8 cellular contexts compared by ENCODE assay signal in the genomic region with DNA sequence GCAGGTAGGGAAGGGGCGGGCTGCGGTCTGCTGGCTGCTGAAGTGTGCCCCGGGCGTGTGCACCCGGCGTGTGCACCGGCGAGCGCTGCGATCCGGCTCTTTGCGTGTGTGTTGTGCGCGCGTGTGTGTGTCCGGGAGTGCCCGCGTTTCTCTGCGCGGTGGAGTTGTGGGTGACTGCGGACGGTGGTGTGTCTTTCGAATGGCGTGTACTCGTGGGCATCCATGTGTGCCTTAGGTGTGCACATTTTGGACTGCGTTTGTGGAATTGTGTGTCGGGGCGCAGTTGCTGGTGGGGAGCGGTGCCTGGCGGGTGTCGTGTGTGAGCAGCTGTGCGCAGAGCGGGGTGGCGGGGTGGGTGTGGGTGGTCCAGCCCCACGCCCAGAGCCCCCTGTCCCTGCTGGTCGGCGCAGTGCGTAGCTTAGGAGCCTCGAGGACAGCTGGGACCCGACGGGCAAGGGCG. TPM values are rescaled to one million over a fixed set of nuclear protein-coding genes. Genes with fewer than 3 reads are reported as not detected.
DNase-seq lines count a peak whose midpoint lies in the region; ATAC-seq and TF ChIP-seq lines count a peak whose summit lies in the region.

No MANE protein-coding gene starts in this region.

- CTCF ChIA-PET in AG04450 (lab: Charles Lee), result interaction anchor here (0.5 to 1.6 kb wide), 4 partner anchors 106 to 1174 kb away, joined by 3 to 9 read pairs (median 4); no protein-coding TSS in a partner anchor

- POLR2A ChIA-PET in AG04450 (lab: Yijun Ruan, JAX), result interaction anchor here (0.5 to 1.7 kb wide), 5 partner anchors 11 to 184 kb away, joined by 3 to 8 read pairs (median 3); no protein-coding TSS in a partner anchor

- no peaks in the 10 kb centered on the region; the same call in 1 of the 2 replicates for H3K9me3 ChIP-seq in AG04450 (ENCODE audit: control insufficient read depth, insufficient read depth, low read length)
- peaks cover 7% of the 10 kb centered on the region; the same call in 1 of the 2 replicates for H3K9me3 ChIP-seq in OCI-LY1 (ENCODE audit: low read length)
- H3K9me3 ChIP-seq in breast epithelium, result no peaks in the 10 kb centered on the region
- H3K9me3 ChIP-seq in lung (ENCODE audit: control insufficient read depth in 2 of 2, insufficient read depth in 1 of 2, low read length in 1 of 2), result no peaks in the 10 kb centered on the region
- peaks cover 0 to 4% (median 0%) of the 10 kb centered on the region in 4 donors for H3K9me3 ChIP-seq in tibial nerve

- intact Hi-C loops in breast epithelium (cut with DNase I; ENCODE audit: low total_unique reads), result no loop called here

- H3K27me3 ChIP-seq in AG04450 (ENCODE audit: control insufficient read depth, insufficient read depth, low read length), result no peaks in the 10 kb centered on the region
- no peaks in the 10 kb centered on the region; the same call in 1 of the 2 replicates for H3K27me3 ChIP-seq in OCI-LY1 (ENCODE audit: insufficient read depth, low read length)
- H3K27me3 ChIP-seq in breast epithelium, result no peaks in the 10 kb centered on the region
- H3K27me3 ChIP-seq in lung (ENCODE audit: control insufficient read depth, insufficient read depth), result no peaks in the 10 kb centered on the region
- H3K27me3 ChIP-seq in tibial nerve, result no peaks in the 10 kb centered on the region

- no peak for DNase-seq in AG04450 (ENCODE audit: low read depth, low spot score)
- no peak for DNase-seq in breast epithelium (ENCODE audit: low spot score in 2 of 2)
- DNase-seq in lung (ENCODE audit: low spot score), result no peak
- DNase-seq in tibial nerve (ENCODE audit: low spot score in 2 of 2), result peak in 1 of 2 donors; percentile 26
- no peak for DNase-seq in superior temporal gyrus (ENCODE audit: extremely low spot score)

- no peak for TF ChIP-seq CTCF in AG04450 (IDR thresholded peaks at IDR 0.05; ENCODE audit: low read depth, low read length)
- TF ChIP-seq CTCF in OCI-LY1 (IDR thresholded peaks at IDR 0.05; ENCODE audit: low read length), result no peak
- no peak for TF ChIP-seq CTCF in breast epithelium (IDR thresholded peaks at IDR 0.05)
- no peak for TF ChIP-seq CTCF in lung (IDR thresholded peaks at IDR 0.05; ENCODE audit: control extremely low read depth, extremely low read depth)
- no peak for TF ChIP-seq CTCF in tibial nerve (IDR thresholded peaks at IDR 0.05)

- no peaks in the 10 kb centered on the region for H3K9me2 ChIP-seq in OCI-LY1 (ENCODE audit: low read depth, low read length)

- H3K4me2 ChIP-seq in OCI-LY1 (ENCODE audit: low read length), result peak overlapping the region; percentile 82

- H3K4me3 ChIP-seq in AG04450 (ENCODE audit: low read depth, low read length) (peak overlapping the region; percentile 89), OCI-LY1 (ENCODE audit: low read depth, low read length, poor library complexity, severe bottlenecking) (peak overlapping the region; percentile 67), breast epithelium (peak overlapping the region; percentile 68 to 94 (median 71)), lung (peak overlapping the region; percentile 96), tibial nerve (peak overlapping the region; percentile 56 to 96 (median 79))

- no peak for TF ChIP-seq EP300 in tibial nerve (IDR thresholded peaks at IDR 0.05)

- peak overlapping the region; percentile 52; the same call in 1 of the 2 replicates for H3K9ac ChIP-seq in OCI-LY1 (ENCODE audit: low read length)

- WGBS in lung, 2 donors, result 0% methylated on average over 35 to 42 of the region's 42 CpGs
- WGBS in tibial nerve, 2 donors, result 1% methylated on average over 24 to 26 of the region's 42 CpGs

- peaks cover 21% of the 10 kb centered on the region for H3K4me1 ChIP-seq in OCI-LY1 (ENCODE audit: insufficient read depth, low read length, severe bottlenecking)
- peaks cover 2 to 10% of the 10 kb centered on the region in 2 donors for H3K4me1 ChIP-seq in breast epithelium
- peaks cover 0 to 18% of the 10 kb centered on the region in 2 donors for H3K4me1 ChIP-seq in lung (ENCODE audit: control insufficient read depth in 2 of 2, insufficient read depth in 2 of 2, low read length in 2 of 2)
- H3K4me1 ChIP-seq in tibial nerve, result peaks cover 0 to 45% (median 25%) of the 10 kb centered on the region in 4 donors

- H4K20me1 ChIP-seq in OCI-LY1 (ENCODE audit: insufficient read depth, low read length), result no peaks in the 10 kb centered on the region

- H3K36me3 ChIP-seq in OCI-LY1 (ENCODE audit: insufficient read depth, low read length) (no peaks in the 10 kb centered on the region; the same call in 1 of the 2 replicates), breast epithelium (no peaks in the 10 kb centered on the region), lung (ENCODE audit: control insufficient read depth in 2 of 2, insufficient read depth in 2 of 2, low read length in 2 of 2) (peaks cover 0 to 1% of the 10 kb centered on the region in 2 donors), tibial nerve (no peaks in the 10 kb centered on the region)

- TF ChIP-seq POLR2A in breast epithelium (IDR thresholded peaks at IDR 0.05) (no peak), tibial nerve (IDR thresholded peaks at IDR 0.05) (no peak)

- H3K27ac ChIP-seq in AG04450 (ENCODE audit: low read depth, low read length) (no peak overlapping the region), OCI-LY1 (ENCODE audit: low read depth, low read length, poor library complexity, severe bottlenecking) (no peak overlapping the region), breast epithelium (peak overlapping the region; percentile 81 to 82), lung (ENCODE audit: low read depth in 1 of 2, low read length in 1 of 2) (peak overlapping the region; percentile 80 to 94), tibial nerve (peak overlapping the region in 3 of 4 donors; percentile 80 to 88 (median 84))

- no peaks in the 10 kb centered on the region for H3K79me2 ChIP-seq in OCI-LY1 (ENCODE audit: insufficient read depth, low read length)

- no peak overlapping the region for H2AFZ ChIP-seq in OCI-LY1 (ENCODE audit: low read length)

- ATAC-seq in GM21619 (IDR thresholded peaks at IDR 0.05; ENCODE audit: unreplicated experiment) (peak; percentile 3), lung (ENCODE audit: insufficient read depth, low FRiP score) (no peak), HG02840 (IDR thresholded peaks at IDR 0.05; ENCODE audit: low FRiP score, unreplicated experiment) (no peak)

- H3F3A ChIP-seq in OCI-LY1 (ENCODE audit: insufficient read depth, low read length), result no peaks in the 10 kb centered on the region

RNA-seq across cellular contexts. Expression of a gene that starts 0.5 kb away (rescaled TPM):
- polyA plus RNA-seq in AG04450 (2011; rRNA removed) (14.4 and 19.7 TPM in 2 replicates), lung (100 to 1,000 TPM; 129 to 147 TPM)
- polyA minus RNA-seq in AG04450 (2011; rRNA and poly(A)+ RNA removed), result 8.5 and 13.4 TPM in 2 replicates
- total RNA-seq in breast epithelium (10 to 100 TPM; 38.6 to 41.9 (median 41.6) TPM), lung (100 to 1,000 TPM; 122 to 143 TPM), tibial nerve (10 to 100 TPM; 29.0 to 56.7 (median 34.5) TPM)

Comparison
In these comparisons a context has a peak if more than half of its experiments do, and no peak if none do; other contexts are left out.
1. H3K27ac ChIP-seq: peak in breast epithelium (2 of 2), lung (2 of 2) and tibial nerve (3 of 4); none in AG04450 (single experiment) and OCI-LY1 (single experiment).
2. Peak in every context shown above with its lines, with median percentiles within 50 percentile points of each other: H3K4me3 ChIP-seq.